Comparison of ENCODE assay signal across 1 cellular context in the genomic region with DNA sequence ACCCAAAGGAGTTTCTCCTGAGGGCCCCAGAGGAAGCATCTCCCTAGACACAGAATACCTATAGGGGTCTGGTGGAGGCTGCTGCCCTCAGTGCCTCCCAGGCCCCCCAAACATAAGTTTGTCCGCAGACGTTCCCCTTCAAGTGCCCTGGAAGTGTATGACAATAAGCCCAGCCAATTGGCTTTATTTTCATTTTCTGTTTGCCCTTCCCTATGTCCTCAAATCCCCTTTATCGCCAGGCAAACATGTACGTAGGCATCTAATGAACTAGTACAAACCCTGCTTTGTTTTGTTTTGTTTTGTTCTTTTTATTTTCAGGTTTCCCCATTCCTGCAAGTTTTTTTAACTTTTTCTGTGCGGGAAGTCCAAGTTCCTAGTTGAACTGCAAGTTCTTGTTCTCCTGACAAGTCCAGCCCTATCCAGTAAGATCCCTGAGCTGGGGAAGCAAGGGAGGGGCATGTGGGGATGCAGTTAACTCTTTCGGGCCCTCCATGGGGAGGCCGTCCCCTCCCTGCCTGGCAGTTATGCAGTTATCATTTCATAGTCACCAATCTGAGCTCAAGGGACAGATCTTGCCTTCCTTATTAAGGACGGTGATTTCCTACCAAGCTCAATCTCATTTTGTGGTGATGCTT.
TF ChIP-seq lines count a peak whose summit lies in the region.

No MANE protein-coding gene starts in this region.

TF ChIP-seq in WTC11, 78 proteins besides CTCF, POLR2A, EP300 and RAD21 (continued from another document):
- TF ChIP-seq, protein P1, sequence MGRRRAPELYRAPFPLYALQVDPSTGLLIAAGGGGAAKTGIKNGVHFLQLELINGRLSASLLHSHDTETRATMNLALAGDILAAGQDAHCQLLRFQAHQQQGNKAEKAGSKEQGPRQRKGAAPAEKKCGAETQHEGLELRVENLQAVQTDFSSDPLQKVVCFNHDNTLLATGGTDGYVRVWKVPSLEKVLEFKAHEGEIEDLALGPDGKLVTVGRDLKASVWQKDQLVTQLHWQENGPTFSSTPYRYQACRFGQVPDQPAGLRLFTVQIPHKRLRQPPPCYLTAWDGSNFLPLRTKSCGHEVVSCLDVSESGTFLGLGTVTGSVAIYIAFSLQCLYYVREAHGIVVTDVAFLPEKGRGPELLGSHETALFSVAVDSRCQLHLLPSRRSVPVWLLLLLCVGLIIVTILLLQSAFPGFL (CRISPR knock-in tag; IDR thresholded peaks at IDR 0.05; ENCODE audit: borderline replicate concordance) = no peak
- TF ChIP-seq, protein P2, sequence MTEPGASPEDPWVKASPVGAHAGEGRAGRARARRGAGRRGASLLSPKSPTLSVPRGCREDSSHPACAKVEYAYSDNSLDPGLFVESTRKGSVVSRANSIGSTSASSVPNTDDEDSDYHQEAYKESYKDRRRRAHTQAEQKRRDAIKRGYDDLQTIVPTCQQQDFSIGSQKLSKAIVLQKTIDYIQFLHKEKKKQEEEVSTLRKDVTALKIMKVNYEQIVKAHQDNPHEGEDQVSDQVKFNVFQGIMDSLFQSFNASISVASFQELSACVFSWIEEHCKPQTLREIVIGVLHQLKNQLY (CRISPR knock-in tag; IDR thresholded peaks at IDR 0.05) = no peak
- TF ChIP-seq GTF2I (CRISPR knock-in tag; conservative IDR thresholded peaks at IDR 0.05) = no peak
- TF ChIP-seq, protein P3, sequence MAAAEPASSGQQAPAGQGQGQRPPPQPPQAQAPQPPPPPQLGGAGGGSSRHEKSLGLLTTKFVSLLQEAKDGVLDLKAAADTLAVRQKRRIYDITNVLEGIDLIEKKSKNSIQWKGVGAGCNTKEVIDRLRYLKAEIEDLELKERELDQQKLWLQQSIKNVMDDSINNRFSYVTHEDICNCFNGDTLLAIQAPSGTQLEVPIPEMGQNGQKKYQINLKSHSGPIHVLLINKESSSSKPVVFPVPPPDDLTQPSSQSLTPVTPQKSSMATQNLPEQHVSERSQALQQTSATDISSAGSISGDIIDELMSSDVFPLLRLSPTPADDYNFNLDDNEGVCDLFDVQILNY (CRISPR knock-in tag; IDR thresholded peaks at IDR 0.05) = no peak
- TF ChIP-seq ERG (CRISPR knock-in tag; IDR thresholded peaks at IDR 0.05) = no peak
- TF ChIP-seq MXD4 (CRISPR knock-in tag; IDR thresholded peaks at IDR 0.05; ENCODE audit: borderline replicate concordance) = no peak
- no peak for TF ChIP-seq CDX4 (CRISPR knock-in tag; IDR thresholded peaks at IDR 0.05; ENCODE audit: borderline replicate concordance)
- no peak for TF ChIP-seq RORB (CRISPR knock-in tag; IDR thresholded peaks at IDR 0.05)
- no peak for TF ChIP-seq FOXK1 (CRISPR knock-in tag; IDR thresholded peaks at IDR 0.05)
- no peak for TF ChIP-seq TEAD4 (CRISPR knock-in tag; IDR thresholded peaks at IDR 0.05)
- TF ChIP-seq, protein P4, sequence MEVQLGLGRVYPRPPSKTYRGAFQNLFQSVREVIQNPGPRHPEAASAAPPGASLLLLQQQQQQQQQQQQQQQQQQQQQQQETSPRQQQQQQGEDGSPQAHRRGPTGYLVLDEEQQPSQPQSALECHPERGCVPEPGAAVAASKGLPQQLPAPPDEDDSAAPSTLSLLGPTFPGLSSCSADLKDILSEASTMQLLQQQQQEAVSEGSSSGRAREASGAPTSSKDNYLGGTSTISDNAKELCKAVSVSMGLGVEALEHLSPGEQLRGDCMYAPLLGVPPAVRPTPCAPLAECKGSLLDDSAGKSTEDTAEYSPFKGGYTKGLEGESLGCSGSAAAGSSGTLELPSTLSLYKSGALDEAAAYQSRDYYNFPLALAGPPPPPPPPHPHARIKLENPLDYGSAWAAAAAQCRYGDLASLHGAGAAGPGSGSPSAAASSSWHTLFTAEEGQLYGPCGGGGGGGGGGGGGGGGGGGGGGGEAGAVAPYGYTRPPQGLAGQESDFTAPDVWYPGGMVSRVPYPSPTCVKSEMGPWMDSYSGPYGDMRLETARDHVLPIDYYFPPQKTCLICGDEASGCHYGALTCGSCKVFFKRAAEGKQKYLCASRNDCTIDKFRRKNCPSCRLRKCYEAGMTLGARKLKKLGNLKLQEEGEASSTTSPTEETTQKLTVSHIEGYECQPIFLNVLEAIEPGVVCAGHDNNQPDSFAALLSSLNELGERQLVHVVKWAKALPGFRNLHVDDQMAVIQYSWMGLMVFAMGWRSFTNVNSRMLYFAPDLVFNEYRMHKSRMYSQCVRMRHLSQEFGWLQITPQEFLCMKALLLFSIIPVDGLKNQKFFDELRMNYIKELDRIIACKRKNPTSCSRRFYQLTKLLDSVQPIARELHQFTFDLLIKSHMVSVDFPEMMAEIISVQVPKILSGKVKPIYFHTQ (CRISPR knock-in tag; IDR thresholded peaks at IDR 0.05) = no peak
- TF ChIP-seq, protein P5, sequence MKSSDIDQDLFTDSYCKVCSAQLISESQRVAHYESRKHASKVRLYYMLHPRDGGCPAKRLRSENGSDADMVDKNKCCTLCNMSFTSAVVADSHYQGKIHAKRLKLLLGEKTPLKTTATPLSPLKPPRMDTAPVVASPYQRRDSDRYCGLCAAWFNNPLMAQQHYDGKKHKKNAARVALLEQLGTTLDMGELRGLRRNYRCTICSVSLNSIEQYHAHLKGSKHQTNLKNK (CRISPR knock-in tag; IDR thresholded peaks at IDR 0.05) = no peak
- no peak for TF ChIP-seq ZNF263 (CRISPR knock-in tag; IDR thresholded peaks at IDR 0.05; ENCODE audit: low read depth)
